Comparison of ENCODE assay signal across 19 cellular contexts in genomic region chr4:66014146-66014765, GRCh38.
DNase-seq lines count a peak whose midpoint lies in the region; ATAC-seq and TF ChIP-seq lines count a peak whose summit lies in the region.
"Had no signal": no experiment of that assay in that cellular context is flagged by ENCODE, and none has a peak within 500 bp of the region (broad histone marks: within the 10 kb centered on the region; RNA-seq: fewer than 3 reads in every experiment).

No MANE protein-coding gene starts in this region.

- no peak for TF ChIP-seq CTCF in chondrocyte (IDR thresholded peaks at IDR 0.05)

- H3K27ac Mint-ChIP-seq in chondrocyte (ENCODE audit: unreplicated experiment), result no peak overlapping the region

- no peaks in the 10 kb centered on the region for H3K4me1 Mint-ChIP-seq in chondrocyte (ENCODE audit: low read depth)

- H3K27me3 Mint-ChIP-seq in chondrocyte (ENCODE audit: low read depth), result no peaks in the 10 kb centered on the region

- ATAC-seq in GM21737 (IDR thresholded peaks at IDR 0.05; ENCODE audit: unreplicated experiment), result no peak
- ATAC-seq: A549 had no signal

- peaks cover 20% of the 10 kb centered on the region for H3K36me3 Mint-ChIP-seq in chondrocyte (ENCODE audit: low read depth)

- peaks cover 41% of the 10 kb centered on the region for H3K9me3 Mint-ChIP-seq in chondrocyte (ENCODE audit: low read depth)

- no peak overlapping the region for H3K4me3 Mint-ChIP-seq in chondrocyte (ENCODE audit: unreplicated experiment)

- DNase-seq in A172 (ENCODE audit: low spot score) (peak; percentile 6), HK-2 (ENCODE audit: unreplicated experiment) (peak; percentile 1), chondrocyte (ENCODE audit: low spot score) (peak; percentile 35), iPS-NIHi11 (ENCODE audit: low spot score) (peak; percentile 33), GM19240 (ENCODE audit: insufficient read length, low spot score) (no peak), NCI-H1048 (lab: John Stamatoyannopoulos, UW) (no peak)
- DNase-seq in activated CD4-positive, alpha-beta T cell treated with anti-CD3 and anti-CD28 coated beads for 1 hour, result no peak
- DNase-seq: C1 segment of cervical spinal cord; DMS 273 treated with DMSO at 0.1 percent for 48 hours; GF-D8; NCI-H1417; NCI-H1930; NCI-H2171; NCI-H446; NCI-H69; NK-92 treated with Interleukin-12 subunit alpha and Interleukin-12 subunit beta, amount 100 ng/mL, for 24 hours; SIG-M5 had no signal

Comparison
In these comparisons a context has a peak if more than half of its experiments do, and no peak if none do; other contexts are left out.
1. DNase-seq: peak in A172 (single experiment), HK-2 (single experiment), chondrocyte (single experiment) and iPS-NIHi11 (single experiment); none in activated CD4-positive, alpha-beta T cell treated with anti-CD3 and anti-CD28 coated beads for 1 hour (single experiment), GM19240 (single experiment) and NCI-H1048 (single experiment).